Comparison of ENCODE assay signal across 10 cellular contexts in the genomic region with DNA sequence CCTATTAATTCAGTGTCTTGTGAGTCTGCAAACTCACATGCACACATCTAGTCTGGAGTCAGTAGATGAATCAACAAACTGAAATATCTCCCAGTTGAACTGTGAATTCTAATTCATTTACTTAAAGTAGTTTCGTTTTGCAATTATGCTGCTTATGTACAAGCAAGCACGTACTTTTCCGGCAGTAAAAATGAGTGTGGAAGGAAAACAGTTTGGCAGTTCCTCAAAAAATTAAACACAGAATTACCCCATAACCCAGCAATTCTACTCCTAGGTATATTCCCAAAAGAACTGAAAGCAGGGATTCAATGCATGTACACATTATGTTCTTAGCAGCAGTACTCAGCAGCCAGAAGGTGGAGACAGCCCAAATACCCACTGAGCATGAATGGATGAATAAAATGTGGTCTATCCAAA. TPM values are rescaled to one million over a fixed set of nuclear protein-coding genes. Genes with fewer than 3 reads are reported as not detected.
DNase-seq lines count a peak whose midpoint lies in the region; ATAC-seq and TF ChIP-seq lines count a peak whose summit lies in the region.
"Had no signal": no experiment of that assay in that cellular context is flagged by ENCODE, and none has a peak within 500 bp of the region (broad histone marks: within the 10 kb centered on the region; RNA-seq: fewer than 3 reads in every experiment).

No MANE protein-coding gene starts in this region.

- H3K27ac Mint-ChIP-seq in activated CD4-positive, alpha-beta T cell treated with anti-CD3 and anti-CD28 coated beads, Interleukin-2, amount 10 ng/mL, durations not matched to agents 24 days and 14 days = peak overlapping the region; percentile 86
- peak overlapping the region; percentile 83 for H3K27ac Mint-ChIP-seq in stimulated activated memory B cell treated with anti-CD40 and anti-IgM and Interleukin-4, amounts not matched to agents 10 μg/mL and 1 μg/mL and 100 μg/mL, for 72 hours

- H3F3A ChIP-seq in SU-DHL-6 (ENCODE audit: insufficient read depth) = peaks cover 74% of the 10 kb centered on the region

- no peaks in the 10 kb centered on the region for H3K27me3 Mint-ChIP-seq in activated CD4-positive, alpha-beta T cell treated with anti-CD3 and anti-CD28 coated beads, Interleukin-2, amount 10 ng/mL, durations not matched to agents 24 days and 14 days
- no peaks in the 10 kb centered on the region for H3K27me3 Mint-ChIP-seq in stimulated activated memory B cell treated with anti-CD40 and anti-IgM and Interleukin-4, amounts not matched to agents 10 μg/mL and 1 μg/mL and 100 μg/mL, for 72 hours

- no peaks in the 10 kb centered on the region for H4K20me1 ChIP-seq in SU-DHL-6 (ENCODE audit: low read depth, low read length)

- intact Hi-C loops in activated CD4-positive, alpha-beta T cell treated with anti-CD3 and anti-CD28 coated beads, Interleukin-2, amount 10 ng/mL, durations not matched to agents 24 days and 14 days (cut with micrococcal nuclease) = no loop called here

- no peaks in the 10 kb centered on the region for H3K9me3 Mint-ChIP-seq in activated CD4-positive, alpha-beta T cell treated with anti-CD3 and anti-CD28 coated beads, Interleukin-2, amount 10 ng/mL, durations not matched to agents 24 days and 14 days
- H3K9me3 Mint-ChIP-seq in stimulated activated memory B cell treated with anti-CD40 and anti-IgM and Interleukin-4, amounts not matched to agents 10 μg/mL and 1 μg/mL and 100 μg/mL, for 72 hours = no peaks in the 10 kb centered on the region

- peaks cover 19% of the 10 kb centered on the region for H3K4me1 Mint-ChIP-seq in activated CD4-positive, alpha-beta T cell treated with anti-CD3 and anti-CD28 coated beads, Interleukin-2, amount 10 ng/mL, durations not matched to agents 24 days and 14 days
- H3K4me1 Mint-ChIP-seq in stimulated activated memory B cell treated with anti-CD40 and anti-IgM and Interleukin-4, amounts not matched to agents 10 μg/mL and 1 μg/mL and 100 μg/mL, for 72 hours = peaks cover 64% of the 10 kb centered on the region

- H3K9me2 ChIP-seq in SU-DHL-6 (replicated peaks; ENCODE audit: insufficient read depth, low read length) = no peaks in the 10 kb centered on the region

- H3K27ac ChIP-seq in SU-DHL-6 (ENCODE audit: low read depth, low read length) = peak overlapping the region; percentile 92

- peak overlapping the region; percentile 31 for H3K4me3 ChIP-seq in SU-DHL-6 (ENCODE audit: insufficient read depth, low read length, poor library complexity, severe bottlenecking)
- no peak overlapping the region for H3K4me3 ChIP-seq in fibroblast of the aortic adventitia (ENCODE audit: low read depth, low read length)

- ATAC-seq in stimulated activated memory B cell treated with anti-CD40 and anti-IgM and Interleukin-4, amounts not matched to agents 10 μg/mL and 1 μg/mL and 100 μg/mL, for 72 hours = no peak

- no peaks in the 10 kb centered on the region for H3K27me3 ChIP-seq in SU-DHL-6 (ENCODE audit: low read length)

- H3K4me3 Mint-ChIP-seq in activated CD4-positive, alpha-beta T cell treated with anti-CD3 and anti-CD28 coated beads, Interleukin-2, amount 10 ng/mL, durations not matched to agents 24 days and 14 days = peak overlapping the region; percentile 75
- H3K4me3 Mint-ChIP-seq in stimulated activated memory B cell treated with anti-CD40 and anti-IgM and Interleukin-4, amounts not matched to agents 10 μg/mL and 1 μg/mL and 100 μg/mL, for 72 hours = peak overlapping the region; percentile 44

- H3K9me3 ChIP-seq in SU-DHL-6 (ENCODE audit: insufficient read depth, low read length) = no peaks in the 10 kb centered on the region

- no peaks in the 10 kb centered on the region for H3K36me3 ChIP-seq in SU-DHL-6 (ENCODE audit: low read length)

- H2AFZ ChIP-seq in SU-DHL-6 (ENCODE audit: low read depth, low read length, severe bottlenecking) = no peak overlapping the region

- peaks cover 80% of the 10 kb centered on the region for H3K79me2 ChIP-seq in SU-DHL-6 (ENCODE audit: insufficient read depth, low read length)

- H3K4me2 ChIP-seq in SU-DHL-6 (ENCODE audit: low read depth, low read length, poor library complexity, severe bottlenecking) = peak overlapping the region; percentile 89

- no peak for TF ChIP-seq CTCF in SU-DHL-6 (IDR thresholded peaks at IDR 0.05; ENCODE audit: insufficient read depth, low read length, poor library complexity, severe bottlenecking)
- peak; percentile 39 for TF ChIP-seq CTCF in fibroblast of the aortic adventitia (IDR thresholded peaks at IDR 0.05; ENCODE audit: insufficient read depth, low read length)

- H3K36me3 Mint-ChIP-seq in activated CD4-positive, alpha-beta T cell treated with anti-CD3 and anti-CD28 coated beads, Interleukin-2, amount 10 ng/mL, durations not matched to agents 24 days and 14 days (ENCODE audit: low read depth) = peaks cover 23% of the 10 kb centered on the region
- H3K36me3 Mint-ChIP-seq in stimulated activated memory B cell treated with anti-CD40 and anti-IgM and Interleukin-4, amounts not matched to agents 10 μg/mL and 1 μg/mL and 100 μg/mL, for 72 hours = peaks cover 15% of the 10 kb centered on the region

- peak overlapping the region; percentile 56 for H3K9ac ChIP-seq in SU-DHL-6 (ENCODE audit: low read length)
- H3K9ac ChIP-seq: KMS-11 had no signal

- no peak for DNase-seq in activated CD4-positive, alpha-beta T cell treated with anti-CD3 and anti-CD28 coated beads, Interleukin-2, amount 10 ng/mL, durations not matched to agents 24 days and 14 days
- DNase-seq in activated CD4-positive, alpha-beta T cell treated with anti-CD3 and anti-CD28 coated beads for 1 hour = no peak
- DNase-seq in fibroblast of the aortic adventitia (ENCODE audit: low read depth) = peak; percentile 53
- no peak for DNase-seq in NCI-H2107 (lab: John Stamatoyannopoulos, UW)
- DNase-seq in GDM1 (lab: John Stamatoyannopoulos, UW) = no peak
- DNase-seq in KG1 (lab: John Stamatoyannopoulos, UW) = no peak
- DNase-seq: SW 1271 had no signal

RNA-seq across cellular contexts. Expression of a gene that starts 49.3 kb away (rescaled TPM):
- 403 and 422 TPM in 2 replicates for total RNA-seq in activated CD4-positive, alpha-beta T cell treated with anti-CD3 and anti-CD28 coated beads, Interleukin-2, amount 10 ng/mL, durations not matched to agents 24 days and 14 days
- 71.6 and 108 TPM in 2 replicates for total RNA-seq in fibroblast of the aortic adventitia (ENCODE audit: low replicate concordance)
